In genomic region chr19:38695319-38695683, GRCh38 we compare ENCODE assay signal across 10 cellular contexts. TPM values are rescaled to one million over a fixed set of nuclear protein-coding genes. Genes with fewer than 3 reads are reported as not detected.
DNase-seq lines count a peak whose midpoint lies in the region; ATAC-seq and TF ChIP-seq lines count a peak whose summit lies in the region.
"Had no signal": no experiment of that assay in that cellular context is flagged by ENCODE, and none has a peak within 500 bp of the region (broad histone marks: within the 10 kb centered on the region; RNA-seq: fewer than 3 reads in every experiment).

No MANE protein-coding gene starts in this region.

- H3K4me1 ChIP-seq in thyroid gland = peaks cover 74 to 89% of the 10 kb centered on the region in 2 donors

- H3K4me3 Mint-ChIP-seq in activated CD4-positive, alpha-beta T cell treated with anti-CD3 and anti-CD28 coated beads, Interleukin-2, amount 10 ng/mL, durations not matched to agents 24 days and 14 days = peak overlapping the region; percentile 30
- H3K4me3 Mint-ChIP-seq in brain (peak overlapping the region in 1 of 5 experiments; percentile 28), memory B cell (peak overlapping the region; percentile 80)

- intact Hi-C loops in activated CD4-positive, alpha-beta T cell treated with anti-CD3 and anti-CD28 coated beads, Interleukin-2, amount 10 ng/mL, durations not matched to agents 24 days and 14 days (cut with micrococcal nuclease) = no loop called here
- intact Hi-C loops in thyroid gland (cut with DNase I) = no loop called here

- peaks cover 7% of the 10 kb centered on the region for H3K36me3 Mint-ChIP-seq in activated CD4-positive, alpha-beta T cell treated with anti-CD3 and anti-CD28 coated beads, Interleukin-2, amount 10 ng/mL, durations not matched to agents 24 days and 14 days (ENCODE audit: low read depth)
- H3K36me3 Mint-ChIP-seq in brain (peaks cover 26% of the 10 kb centered on the region), memory B cell (no peaks in the 10 kb centered on the region)

- no peak for DNase-seq in activated CD4-positive, alpha-beta T cell treated with anti-CD3 and anti-CD28 coated beads, Interleukin-2, amount 10 ng/mL, durations not matched to agents 24 days and 14 days
- no peak for DNase-seq in activated CD4-positive, alpha-beta T cell treated with anti-CD3 and anti-CD28 coated beads for 1 hour
- DNase-seq in memory B cell (ENCODE audit: low spot score in 2 of 2) (no peak), thyroid gland (no peak), NCI-H2029 treated with DMSO at 0.1 percent for 48 hours (lab: John Stamatoyannopoulos, UW) (no peak), NCI-H1417 (lab: John Stamatoyannopoulos, UW) (no peak)
- DNase-seq: NCI-H2081 treated with DMSO at 0.1 percent for 48 hours had no signal

- H3K27me3 Mint-ChIP-seq in activated CD4-positive, alpha-beta T cell treated with anti-CD3 and anti-CD28 coated beads, Interleukin-2, amount 10 ng/mL, durations not matched to agents 24 days and 14 days = no peaks in the 10 kb centered on the region
- H3K27me3 Mint-ChIP-seq in brain (no peaks in the 10 kb centered on the region), memory B cell (no peaks in the 10 kb centered on the region)

- no peaks in the 10 kb centered on the region for H3K36me3 ChIP-seq in thyroid gland

- no peaks in the 10 kb centered on the region for H3K27me3 ChIP-seq in thyroid gland

- H3K27ac ChIP-seq in thyroid gland = peak overlapping the region; percentile 82 to 89 (median 83)
- H3K27ac ChIP-seq: VCaP had no signal

- 72 to 77% methylated on average over 9 of the region's 9 CpGs for WGBS in thyroid gland, 2 donors

- peak overlapping the region; percentile 56 for H3K27ac Mint-ChIP-seq in activated CD4-positive, alpha-beta T cell treated with anti-CD3 and anti-CD28 coated beads, Interleukin-2, amount 10 ng/mL, durations not matched to agents 24 days and 14 days
- H3K27ac Mint-ChIP-seq in brain (peak overlapping the region in 3 of 5 experiments; percentile 52 to 91 (median 90)), memory B cell (peak overlapping the region; percentile 88)

- H3K4me1 Mint-ChIP-seq in activated CD4-positive, alpha-beta T cell treated with anti-CD3 and anti-CD28 coated beads, Interleukin-2, amount 10 ng/mL, durations not matched to agents 24 days and 14 days = peaks cover 70% of the 10 kb centered on the region
- peaks cover 83% of the 10 kb centered on the region for H3K4me1 Mint-ChIP-seq in brain
- H3K4me1 Mint-ChIP-seq in memory B cell = peaks cover 51% of the 10 kb centered on the region

- H3K4me3 ChIP-seq in thyroid gland (replicated peaks in 1 of 3) = no peak overlapping the region

- no peak for TF ChIP-seq POLR2A in thyroid gland (IDR thresholded peaks at IDR 0.05)

- TF ChIP-seq CTCF in brain (conservative IDR thresholded peaks at IDR 0.05) = no peak
- no peak for TF ChIP-seq CTCF in thyroid gland (IDR thresholded peaks at IDR 0.05)

- H3K9me3 Mint-ChIP-seq in activated CD4-positive, alpha-beta T cell treated with anti-CD3 and anti-CD28 coated beads, Interleukin-2, amount 10 ng/mL, durations not matched to agents 24 days and 14 days = no peaks in the 10 kb centered on the region
- H3K9me3 Mint-ChIP-seq in brain (no peaks in the 10 kb centered on the region), memory B cell (no peaks in the 10 kb centered on the region)

- peak; percentile 64 for ATAC-seq in memory B cell (ENCODE audit: low read depth)
- no peak for ATAC-seq in GM18867 (IDR thresholded peaks at IDR 0.05; ENCODE audit: unreplicated experiment)

- H3K9me3 ChIP-seq in thyroid gland = no peaks in the 10 kb centered on the region

RNA-seq across cellular contexts. Expression of gene ACTN4, which starts 47.9 kb away (rescaled TPM):
- 243 and 257 TPM in 2 replicates for total RNA-seq in activated CD4-positive, alpha-beta T cell treated with anti-CD3 and anti-CD28 coated beads, Interleukin-2, amount 10 ng/mL, durations not matched to agents 24 days and 14 days
- polyA plus RNA-seq in brain (ENCODE audit: insufficient read depth, low read depth, low replicate concordance) = 379 TPM
- 100 to 1,000 TPM; 191 to 479 (median 365) TPM for total RNA-seq in thyroid gland

RNA-seq across cellular contexts. Expression of gene CAPN12, which starts 49.0 kb away (rescaled TPM):
- 3.2 and 3.5 TPM in 2 replicates for total RNA-seq in activated CD4-positive, alpha-beta T cell treated with anti-CD3 and anti-CD28 coated beads, Interleukin-2, amount 10 ng/mL, durations not matched to agents 24 days and 14 days
- 0.44 TPM for polyA plus RNA-seq in brain (ENCODE audit: insufficient read depth, low read depth, low replicate concordance)
- total RNA-seq in thyroid gland = 1 to 10 TPM in 2 of 4 donors, not detected in 2; 1.6 to 2.0 TPM
